In genomic region chr12:124563401-124563800, GRCh38 we compare ENCODE assay signal across 16 cellular contexts. TPM values are rescaled to one million over a fixed set of nuclear protein-coding genes. Genes with fewer than 3 reads are reported as not detected.
DNase-seq lines count a peak whose midpoint lies in the region; ATAC-seq and TF ChIP-seq lines count a peak whose summit lies in the region.
"Had no signal": no experiment of that assay in that cellular context is flagged by ENCODE, and none has a peak within 500 bp of the region (broad histone marks: within the 10 kb centered on the region; RNA-seq: fewer than 3 reads in every experiment).

No MANE protein-coding gene starts in this region.

- DNase-seq in G401 (ENCODE audit: low spot score) (peak; percentile 44), OCI-LY7 (ENCODE audit: low spot score) (no peak), esophagus squamous epithelium (lab: John Stamatoyannopoulos, UW) (no peak), sigmoid colon (no peak), NCI-H82 (lab: John Stamatoyannopoulos, UW) (no peak)
- no peak for DNase-seq in T-helper 2 cell treated with Interferon-gamma antibody and Interleukin-4, amounts not matched to agents 5 μg/mL and 100 μg/mL, for 36 hours (ENCODE audit: low spot score)
- DNase-seq: activated B cell treated with CpG ODN at 0.5 μM for 24 hours; activated effector memory CD4-positive, alpha-beta T cell treated with anti-CD3 and anti-CD28 coated beads, Interleukin-2, amount 50 U/mL, for 16 hours; foreskin melanocyte; HCEC 1CT; KBM-7; mammary epithelial cell; stimulated activated CD4-positive, alpha-beta T cell treated with anti-CD3 and anti-CD28 coated beads, Interleukin-2, amount 100 ng/mL, for 48 hours; stimulated activated CD8-positive, alpha-beta memory T cell treated with anti-CD3 and anti-CD28 coated beads, Interleukin-4, amount 100 ng/mL, for 48 hours had no signal

- no peaks in the 10 kb centered on the region for H3K27me3 Mint-ChIP-seq in T-helper 2 cell treated with Interferon-gamma antibody and Interleukin-4, amounts not matched to agents 5 μg/mL and 100 μg/mL, for 36 hours (ENCODE audit: low read depth)
- H3K27me3 Mint-ChIP-seq: activated B cell treated with CpG ODN at 0.5 μM for 24 hours had no signal

- H3K4me1 Mint-ChIP-seq in T-helper 2 cell treated with Interferon-gamma antibody and Interleukin-4, amounts not matched to agents 5 μg/mL and 100 μg/mL, for 36 hours (ENCODE audit: low read depth), result peaks cover 11% of the 10 kb centered on the region

- no peak overlapping the region for H2AFZ ChIP-seq in OCI-LY7 (ENCODE audit: low read length)

- TF ChIP-seq POLR2A in esophagus squamous epithelium (IDR thresholded peaks at IDR 0.05) (no peak), sigmoid colon (IDR thresholded peaks at IDR 0.05) (no peak)

- no peak overlapping the region for H3K4me2 ChIP-seq in OCI-LY7 (ENCODE audit: low read length)

- no peak overlapping the region for H3K4me3 Mint-ChIP-seq in T-helper 2 cell treated with Interferon-gamma antibody and Interleukin-4, amounts not matched to agents 5 μg/mL and 100 μg/mL, for 36 hours
- H3K4me3 Mint-ChIP-seq: activated B cell treated with CpG ODN at 0.5 μM for 24 hours had no signal

- no peaks in the 10 kb centered on the region for H3K27me3 ChIP-seq in esophagus squamous epithelium
- H3K27me3 ChIP-seq in sigmoid colon, result no peaks in the 10 kb centered on the region

- BruUV-seq in OCI-LY7 (replicated peaks; lab: Mats Ljungman, UMichigan), result TSS peak; percentile 27

- H3K4me3 ChIP-seq in OCI-LY7 (ENCODE audit: low read depth, low read length, poor library complexity, severe bottlenecking) (no peak overlapping the region), esophagus squamous epithelium (no peak overlapping the region), sigmoid colon (no peak overlapping the region)

- no peak overlapping the region for H3K27ac ChIP-seq in OCI-LY7 (ENCODE audit: low read depth, low read length, poor library complexity, severe bottlenecking)
- H3K27ac ChIP-seq in esophagus squamous epithelium, result peak overlapping the region in 3 of 4 donors; percentile 97 to 99 (median 99)
- H3K27ac ChIP-seq in sigmoid colon, result peak overlapping the region; percentile 97 to 100 (median 99)

- peaks cover 31% of the 10 kb centered on the region for H3K4me1 ChIP-seq in OCI-LY7 (ENCODE audit: insufficient read depth, low read length, poor library complexity, severe bottlenecking)
- H3K4me1 ChIP-seq in esophagus squamous epithelium, result peaks cover 34 to 82% (median 50%) of the 10 kb centered on the region in 3 donors
- peaks cover 0 to 77% (median 70%) of the 10 kb centered on the region in 4 donors for H3K4me1 ChIP-seq in sigmoid colon

- H4K20me1 ChIP-seq in OCI-LY7 (ENCODE audit: insufficient read depth, low read length), result peaks cover 40% of the 10 kb centered on the region

- 32 to 53% methylated on average over 3 to 4 of the region's 11 CpGs for WGBS in esophagus squamous epithelium, 2 donors
- WGBS in sigmoid colon, 2 donors, result 82 to 83% methylated on average over 11 of the region's 11 CpGs

- no peak for TF ChIP-seq EP300 in sigmoid colon (IDR thresholded peaks at IDR 0.05)

- H3K9me3 Mint-ChIP-seq in T-helper 2 cell treated with Interferon-gamma antibody and Interleukin-4, amounts not matched to agents 5 μg/mL and 100 μg/mL, for 36 hours, result no peaks in the 10 kb centered on the region

- no peak overlapping the region for H3K27ac Mint-ChIP-seq in T-helper 2 cell treated with Interferon-gamma antibody and Interleukin-4, amounts not matched to agents 5 μg/mL and 100 μg/mL, for 36 hours

- no peak for TF ChIP-seq CTCF in OCI-LY7 (conservative IDR thresholded peaks at IDR 0.05; ENCODE audit: low read length)
- TF ChIP-seq CTCF in esophagus squamous epithelium (IDR thresholded peaks at IDR 0.05), result no peak
- no peak for TF ChIP-seq CTCF in sigmoid colon (IDR thresholded peaks at IDR 0.05)

- peaks cover 5% of the 10 kb centered on the region; the same call in 1 of the 2 replicates for H3K36me3 ChIP-seq in OCI-LY7 (ENCODE audit: insufficient read depth, low read length)
- peaks cover 0 to 8% (median 0%) of the 10 kb centered on the region in 3 donors for H3K36me3 ChIP-seq in esophagus squamous epithelium
- H3K36me3 ChIP-seq in sigmoid colon, result no peaks in the 10 kb centered on the region

- in situ Hi-C loops in G401 (cut with HindIII; ENCODE audit: low sequenced_read_pairs), result no loop called here

- CTCF ChIA-PET in OCI-LY7 (lab: Charles Lee; ENCODE audit: unreplicated experiment), result no interaction called here

- H3K9me2 ChIP-seq in OCI-LY7 (ENCODE audit: insufficient read depth, low read length), result no peaks in the 10 kb centered on the region

- intact Hi-C loops in OCI-LY7 (cut with micrococcal nuclease; ENCODE audit: unreplicated experiment) (no loop called here), esophagus squamous epithelium (cut with DNase I) (no loop called here), sigmoid colon (cut with DNase I) (no loop called here)

- H3K9me3 ChIP-seq in OCI-LY7 (ENCODE audit: low read length) (no peaks in the 10 kb centered on the region), esophagus squamous epithelium (no peaks in the 10 kb centered on the region), sigmoid colon (no peaks in the 10 kb centered on the region)

- no peak for ATAC-seq in GM18511 (IDR thresholded peaks at IDR 0.05; ENCODE audit: unreplicated experiment)
- ATAC-seq: sciatic nerve had no signal

- POLR2A ChIA-PET in OCI-LY7 (lab: Charles Lee), result interaction anchor here (1.2 kb wide), 1 partner anchor 12 kb away, joined by 3 read pairs; no protein-coding TSS in a partner anchor

- peaks cover 2% of the 10 kb centered on the region for H3K36me3 Mint-ChIP-seq in T-helper 2 cell treated with Interferon-gamma antibody and Interleukin-4, amounts not matched to agents 5 μg/mL and 100 μg/mL, for 36 hours (ENCODE audit: low read depth)

- peaks cover 82% of the 10 kb centered on the region for H3K79me2 ChIP-seq in OCI-LY7 (ENCODE audit: insufficient read depth, low read depth, low read length)

RNA-seq across cellular contexts. Expression of gene NCOR2, which starts 4.0 kb away (rescaled TPM):
- total RNA-seq in G401 (2014; rRNA removed; shearing (Covaris generic)), result 17.3 and 19.0 TPM in 2 replicates
- 22.7 and 30.2 TPM in 2 replicates for total RNA-seq in OCI-LY7 (2014; rRNA removed; shearing (Covaris generic))
- total RNA-seq in OCI-LY7 (2022) (154 and 159 TPM in 2 replicates), esophagus squamous epithelium (10 to 100 TPM; 17.7 to 84.1 (median 45.6) TPM), sigmoid colon (100 to 1,000 TPM in 1 of 4 donors, 10 to 100 TPM in 3; 42.5 to 134 (median 73.5) TPM)
- 10 to 100 TPM; 18.6 to 81.8 (median 24.7) TPM for polyA plus RNA-seq in sigmoid colon
